In the genomic region with DNA sequence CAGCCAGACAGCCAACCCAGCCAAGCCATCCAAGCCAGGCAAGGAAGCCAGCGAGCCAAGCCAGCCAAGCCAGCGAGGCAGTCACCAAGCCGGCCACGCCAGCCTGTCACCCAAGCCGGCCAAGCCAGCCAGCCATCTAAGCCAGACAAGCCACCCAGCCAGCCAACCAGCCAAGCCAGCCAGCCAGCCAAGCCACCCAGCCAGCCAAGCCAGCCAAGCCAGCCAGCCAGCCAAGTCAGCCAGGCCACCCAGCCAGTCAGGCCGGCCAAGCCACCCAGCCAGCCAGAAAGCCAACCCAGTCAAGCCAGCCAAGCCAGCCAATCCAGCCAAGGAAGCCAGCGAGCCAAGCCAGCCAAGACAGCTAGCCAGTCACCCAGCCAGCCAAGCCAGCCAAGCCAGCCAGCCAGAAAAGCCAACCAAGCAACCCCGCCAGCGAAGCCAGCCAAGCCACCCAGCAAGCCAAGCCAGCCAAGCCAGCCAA, we compare ENCODE assay signal across 10 cellular contexts.
DNase-seq lines count a peak whose midpoint lies in the region; ATAC-seq and TF ChIP-seq lines count a peak whose summit lies in the region.
"Had no signal": no experiment of that assay in that cellular context is flagged by ENCODE, and none has a peak within 500 bp of the region (broad histone marks: within the 10 kb centered on the region; RNA-seq: fewer than 3 reads in every experiment).

No MANE protein-coding gene starts in this region.

- POLR2A ChIA-PET in Panc1 (lab: Charles Lee): no interaction called here
- POLR2A ChIA-PET in naive thymus-derived CD4-positive, alpha-beta T cell (lab: Charles Lee): interaction anchor here (0.7 kb wide), 1 partner anchor 45 kb away, joined by 4 read pairs; no protein-coding TSS in a partner anchor

- ATAC-seq in Panc1: peak; percentile 57
- ATAC-seq in naive thymus-derived CD4-positive, alpha-beta T cell: peak; percentile 32

- peaks cover 0 to 12% (median 6%) of the 10 kb centered on the region in 11 donors for H3K9me3 Mint-ChIP-seq in naive thymus-derived CD4-positive, alpha-beta T cell

- no peaks in the 10 kb centered on the region for H3K36me3 ChIP-seq in Panc1 (ENCODE audit: control insufficient read depth, insufficient read depth, low read length)
- H3K36me3 ChIP-seq in naive thymus-derived CD4-positive, alpha-beta T cell (ENCODE audit: control insufficient read depth in 2 of 3, insufficient read depth in 3 of 3, low read length in 3 of 3): no peaks in the 10 kb centered on the region

- no TSS peak for BruUV-seq in Panc1 (replicated peaks; lab: Mats Ljungman, UMichigan)

- no peaks in the 10 kb centered on the region for H3K4me1 ChIP-seq in Panc1 (ENCODE audit: control insufficient read depth, insufficient read depth, low read length)
- no peaks in the 10 kb centered on the region for H3K4me1 ChIP-seq in naive thymus-derived CD4-positive, alpha-beta T cell (ENCODE audit: control insufficient read depth in 2 of 2, insufficient read depth in 2 of 2, low read length in 2 of 2)

- H3K27ac ChIP-seq in Panc1 (ENCODE audit: low read length): no peak overlapping the region
- no peak overlapping the region for H3K27ac ChIP-seq in naive thymus-derived CD4-positive, alpha-beta T cell (ENCODE audit: low read depth, low read length)

- no peak for TF ChIP-seq CTCF in Panc1 (IDR thresholded peaks at IDR 0.05)

- no peak overlapping the region for H3K27ac Mint-ChIP-seq in naive thymus-derived CD4-positive, alpha-beta T cell
- H3K27ac Mint-ChIP-seq: T-helper 1 cell treated with Interleukin-12 subunit alpha and Interleukin-12 subunit beta and Interleukin-4 antibody, amounts not matched to agents 30 μg/mL and 1 μg/mL, for 36 hours had no signal

- no peaks in the 10 kb centered on the region for H3K4me1 Mint-ChIP-seq in naive thymus-derived CD4-positive, alpha-beta T cell

- CTCF ChIA-PET in Panc1 (lab: Charles Lee): no interaction called here
- CTCF ChIA-PET in naive thymus-derived CD4-positive, alpha-beta T cell (lab: Charles Lee): no interaction called here

- no peaks in the 10 kb centered on the region for H3K27me3 Mint-ChIP-seq in naive thymus-derived CD4-positive, alpha-beta T cell

- intact Hi-C loops in Panc1 (cut with micrococcal nuclease; ENCODE audit: unreplicated experiment): no loop called here
- intact Hi-C loops in naive thymus-derived CD4-positive, alpha-beta T cell (cut with micrococcal nuclease): no loop called here

- DNase-seq in CD1c-positive myeloid dendritic cell (ENCODE audit: extremely low spot score) (peak; percentile 15), Panc1 (ENCODE audit: low read depth, low spot score) (no peak), ecto neural progenitor cell (ENCODE audit: low spot score) (peak; percentile 88), NCI-H82 (lab: John Stamatoyannopoulos, UW) (no peak), NCI-H446 treated with DMSO at 0.1 percent for 48 hours (lab: John Stamatoyannopoulos, UW) (no peak), NCI-H2227 treated with DMSO at 0.1 percent for 48 hours (lab: John Stamatoyannopoulos, UW) (no peak), NCI-H2107 (lab: John Stamatoyannopoulos, UW) (no peak)
- DNase-seq in naive thymus-derived CD4-positive, alpha-beta T cell: peak in 1 of 9 donors; percentile 48
- DNase-seq: DMS79 had no signal

- peaks cover 0 to 4% (median 0%) of the 10 kb centered on the region in 5 donors for H3K36me3 Mint-ChIP-seq in naive thymus-derived CD4-positive, alpha-beta T cell

- H3K9me3 ChIP-seq in Panc1 (ENCODE audit: control insufficient read depth, insufficient read depth, low read depth, low read length): no peaks in the 10 kb centered on the region
- peaks cover 0 to 4% (median 0%) of the 10 kb centered on the region in 3 experiments for H3K9me3 ChIP-seq in naive thymus-derived CD4-positive, alpha-beta T cell (ENCODE audit: control insufficient read depth in 2 of 3, low read length in 3 of 3)

- H3K4me3 ChIP-seq in Panc1 (ENCODE audit: low read depth in 2 of 2, low read length in 2 of 2): no peak overlapping the region
- H3K4me3 ChIP-seq in naive thymus-derived CD4-positive, alpha-beta T cell (ENCODE audit: low read length): no peak overlapping the region

- no peaks in the 10 kb centered on the region for H3K27me3 ChIP-seq in Panc1 (ENCODE audit: control insufficient read depth, insufficient read depth, low read length)
- H3K27me3 ChIP-seq in naive thymus-derived CD4-positive, alpha-beta T cell (ENCODE audit: control insufficient read depth in 2 of 2, insufficient read depth in 2 of 2, low read length in 2 of 2): no peaks in the 10 kb centered on the region

- no peak overlapping the region for H3K4me3 Mint-ChIP-seq in naive thymus-derived CD4-positive, alpha-beta T cell
- H3K4me3 Mint-ChIP-seq: T-helper 1 cell treated with Interleukin-12 subunit alpha and Interleukin-12 subunit beta and Interleukin-4 antibody, amounts not matched to agents 30 μg/mL and 1 μg/mL, for 36 hours had no signal

- in situ Hi-C loops in Panc1 (cut with HindIII; ENCODE audit: low pct_unique_long_range_greater_than_20kb, low sequenced_read_pairs): no loop called here

Comparison
In these comparisons a context has a peak if more than half of its experiments do, and no peak if none do; other contexts are left out.
1. DNase-seq: peak in CD1c-positive myeloid dendritic cell (single experiment) and ecto neural progenitor cell (single experiment); none in Panc1 (single experiment), NCI-H82 (single experiment), NCI-H446 treated with DMSO at 0.1 percent for 48 hours (single experiment), NCI-H2227 treated with DMSO at 0.1 percent for 48 hours (single experiment) and NCI-H2107 (single experiment).